Comparison of ENCODE assay signal across 11 cellular contexts in genomic region chr2:222791946-222792649, GRCh38.
DNase-seq lines count a peak whose midpoint lies in the region; ATAC-seq and TF ChIP-seq lines count a peak whose summit lies in the region.
"Had no signal": no experiment of that assay in that cellular context is flagged by ENCODE, and none has a peak within 500 bp of the region (broad histone marks: within the 10 kb centered on the region; RNA-seq: fewer than 3 reads in every experiment).

No MANE protein-coding gene starts in this region.

- TF ChIP-seq POLR2A in gastroesophageal sphincter (IDR thresholded peaks at IDR 0.05) = no peak

- 32 to 46% methylated on average over 13 to 14 of the region's 15 CpGs for WGBS in gastroesophageal sphincter (ENCODE audit: low coverage in 1 of 2), 2 donors

- no peaks in the 10 kb centered on the region for H3K9me3 ChIP-seq in gastroesophageal sphincter

- TF ChIP-seq EP300 in gastroesophageal sphincter (IDR thresholded peaks at IDR 0.05) = no peak

- no peaks in the 10 kb centered on the region for H3K9me3 Mint-ChIP-seq in activated T-cell treated with anti-CD3 and anti-CD28 coated beads, Interleukin-2, amount 50 U/mL, for 24 hours
- H3K9me3 Mint-ChIP-seq: natural killer cell treated with Interleukin-12 subunit alpha and Interleukin-12 subunit beta and Interleukin-15 and Interleukin-18, amount 100 ng/mL, for 72 hours had no signal

- H3K36me3 ChIP-seq in gastroesophageal sphincter = no peaks in the 10 kb centered on the region

- peak; percentile 68 for DNase-seq in SKM-1 treated with dmso at 0.1 percent for 144 hours (lab: John Stamatoyannopoulos, UW; ENCODE audit: unreplicated experiment)
- peak in 47 of 56 donors; percentile 8 to 78 (median 37) for DNase-seq in nucleus accumbens (lab: John Stamatoyannopoulos, UW)
- no peak for DNase-seq in NCI-H1436 (lab: John Stamatoyannopoulos, UW)
- no peak for DNase-seq in activated T-cell treated with anti-CD3 and anti-CD28 coated beads, Interleukin-2, amount 50 U/mL, for 24 hours
- DNase-seq in effector CD4-positive, alpha-beta T cell = no peak
- DNase-seq in iPS-NIHi7 (ENCODE audit: extremely low spot score) = no peak
- DNase-seq: activated gamma-delta T cell treated with Interleukin-2 at 50 U/mL for 16 hours, T-helper 17 cell had no signal

- no peak overlapping the region for H3K4me3 ChIP-seq in gastroesophageal sphincter

- ATAC-seq in gastroesophageal sphincter = peak; percentile 77
- ATAC-seq: esophagus mucosa; natural killer cell treated with Interleukin-12 subunit alpha and Interleukin-12 subunit beta and Interleukin-15 and Interleukin-18, amount 100 ng/mL, for 72 hours; T-helper 17 cell had no signal

- H3K4me1 Mint-ChIP-seq in activated T-cell treated with anti-CD3 and anti-CD28 coated beads, Interleukin-2, amount 50 U/mL, for 24 hours (ENCODE audit: low read depth) = peaks cover 21% of the 10 kb centered on the region

- peak overlapping the region; percentile 11 to 69 (median 62) for H3K27ac ChIP-seq in gastroesophageal sphincter

- H3K27ac Mint-ChIP-seq in activated T-cell treated with anti-CD3 and anti-CD28 coated beads, Interleukin-2, amount 50 U/mL, for 24 hours = no peak overlapping the region
- H3K27ac Mint-ChIP-seq: natural killer cell treated with Interleukin-12 subunit alpha and Interleukin-12 subunit beta and Interleukin-15 and Interleukin-18, amount 100 ng/mL, for 72 hours; T-helper 17 cell had no signal

- H3K4me1 ChIP-seq in gastroesophageal sphincter = peaks cover 0 to 44% (median 13%) of the 10 kb centered on the region in 3 donors

- H3K36me3 Mint-ChIP-seq in activated T-cell treated with anti-CD3 and anti-CD28 coated beads, Interleukin-2, amount 50 U/mL, for 24 hours (ENCODE audit: low read depth) = no peaks in the 10 kb centered on the region
- H3K36me3 Mint-ChIP-seq: natural killer cell treated with Interleukin-12 subunit alpha and Interleukin-12 subunit beta and Interleukin-15 and Interleukin-18, amount 100 ng/mL, for 72 hours had no signal

- no peaks in the 10 kb centered on the region for H3K27me3 ChIP-seq in gastroesophageal sphincter

- H3K4me3 Mint-ChIP-seq in activated T-cell treated with anti-CD3 and anti-CD28 coated beads, Interleukin-2, amount 50 U/mL, for 24 hours = no peak overlapping the region
- H3K4me3 Mint-ChIP-seq: natural killer cell treated with Interleukin-12 subunit alpha and Interleukin-12 subunit beta and Interleukin-15 and Interleukin-18, amount 100 ng/mL, for 72 hours; T-helper 17 cell had no signal

- no peak for TF ChIP-seq CTCF in gastroesophageal sphincter (IDR thresholded peaks at IDR 0.05)

- no peaks in the 10 kb centered on the region for H3K27me3 Mint-ChIP-seq in activated T-cell treated with anti-CD3 and anti-CD28 coated beads, Interleukin-2, amount 50 U/mL, for 24 hours
- H3K27me3 Mint-ChIP-seq: natural killer cell treated with Interleukin-12 subunit alpha and Interleukin-12 subunit beta and Interleukin-15 and Interleukin-18, amount 100 ng/mL, for 72 hours had no signal

Comparison
In these comparisons a context has a peak if more than half of its experiments do, and no peak if none do; other contexts are left out.
1. DNase-seq: peak in SKM-1 treated with dmso at 0.1 percent for 144 hours (single experiment) and nucleus accumbens (47 of 56); none in NCI-H1436 (single experiment), activated T-cell treated with anti-CD3 and anti-CD28 coated beads, Interleukin-2, amount 50 U/mL, for 24 hours (single experiment), effector CD4-positive, alpha-beta T cell (single experiment) and iPS-NIHi7 (single experiment).